Comparison of ENCODE assay signal across 20 cellular contexts in genomic region chr22:42281706-42282251, GRCh38. TPM values are rescaled to one million over a fixed set of nuclear protein-coding genes. Genes with fewer than 3 reads are reported as not detected.
A peak's percentile ranks its signal among the peaks of the same experiment; 100 is the strongest.
DNase-seq lines count a peak whose midpoint lies in the region; ATAC-seq, FAIRE-seq and TF ChIP-seq lines count a peak whose summit lies in the region.
"Had no signal": no experiment of that assay in that cellular context is flagged by ENCODE, and none has a peak within 500 bp of the region (broad histone marks: within the 10 kb centered on the region; RNA-seq: fewer than 3 reads in every experiment).

No MANE protein-coding gene starts in this region.

- no peak for ATAC-seq in Right ventricle myocardium inferior
- ATAC-seq in left cardiac atrium, result no peak
- ATAC-seq: left ventricle myocardium superior had no signal

- DNase-seq in Right ventricle myocardium inferior (ENCODE audit: missing footprints) (peak; percentile 5), left cardiac atrium (no peak), chondrocyte (ENCODE audit: low spot score) (peak; percentile 39), GM19239 (ENCODE audit: insufficient read length, low spot score) (no peak), NCI-H1048 (lab: John Stamatoyannopoulos, UW) (no peak), NCI-H187 treated with DMSO at 0.1 percent for 48 hours (lab: John Stamatoyannopoulos, UW) (no peak)
- no peak for DNase-seq in activated CD8-positive, alpha-beta memory T cell treated with anti-CD3 and anti-CD28 coated beads for 24 hours
- DNase-seq: ACHN; activated CD4-positive, alpha-beta T cell treated with anti-CD3 and anti-CD28 coated beads, Interleukin-2, amount 10 ng/mL, durations not matched to agents 24 days and 14 days; activated CD8-positive, alpha-beta memory T cell treated with anti-CD3 and anti-CD28 coated beads, Interleukin-2, amount 50 U/mL, for 48 hours; Kasumi-1; left ventricle myocardium superior; NCI-H526 treated with DMSO at 0.1 percent for 48 hours; stimulated activated CD4-positive, alpha-beta T cell treated with anti-CD3 and anti-CD28 coated beads, Interleukin-4, amount 100 ng/mL, for 1 hour; stomach had no signal

- peak overlapping the region; percentile 75 for H3K4me2 ChIP-seq in neural cell (ENCODE audit: low read length)

- no peaks in the 10 kb centered on the region for H3K9me3 Mint-ChIP-seq in chondrocyte (ENCODE audit: low read depth)
- H3K9me3 Mint-ChIP-seq: activated CD4-positive, alpha-beta T cell treated with anti-CD3 and anti-CD28 coated beads, Interleukin-2, amount 10 ng/mL, durations not matched to agents 24 days and 14 days had no signal

- TF ChIP-seq EP300 in neural cell (conservative IDR thresholded peaks at IDR 0.05; ENCODE audit: poor library complexity, severe bottlenecking), result no peak

- H3K79me2 ChIP-seq in neural cell (replicated peaks; ENCODE audit: insufficient read depth, low read length), result peaks cover 43% of the 10 kb centered on the region

- H3K4me1 Mint-ChIP-seq in chondrocyte (ENCODE audit: low read depth), result peaks cover 7% of the 10 kb centered on the region

- no peaks in the 10 kb centered on the region for H3K27me3 ChIP-seq in neural cell (ENCODE audit: insufficient read depth, low read depth, low read length)

- peaks cover 22% of the 10 kb centered on the region for H3K27me3 Mint-ChIP-seq in chondrocyte (ENCODE audit: low read depth)

- H2AFZ ChIP-seq in neural cell (ENCODE audit: low read depth, low read length), result no peak overlapping the region

- peak overlapping the region; percentile 97 for H3K9ac ChIP-seq in neural cell (ENCODE audit: low read length)

- TF ChIP-seq RAD21 in neural cell (conservative IDR thresholded peaks at IDR 0.05), result no peak

- no peaks in the 10 kb centered on the region for H3K9me3 ChIP-seq in neural cell (ENCODE audit: low read length)
- H3K9me3 ChIP-seq: stomach had no signal

- peak overlapping the region; percentile 99 for H3K27ac ChIP-seq in neural cell (ENCODE audit: low read length)
- H3K27ac ChIP-seq: stomach had no signal

- H3F3A ChIP-seq in neural cell (ENCODE audit: insufficient read depth, low read length, poor library complexity, severe bottlenecking), result peaks cover 12% of the 10 kb centered on the region

- H3K36me3 ChIP-seq in neural cell (ENCODE audit: insufficient read depth, low read length), result no peaks in the 10 kb centered on the region
- H3K36me3 ChIP-seq: stomach had no signal

- TF ChIP-seq CTCF in chondrocyte (IDR thresholded peaks at IDR 0.05), result no peak
- TF ChIP-seq CTCF in neural cell (IDR thresholded peaks at IDR 0.05; ENCODE audit: poor library complexity, severe bottlenecking), result no peak

- H3K36me3 Mint-ChIP-seq in chondrocyte (ENCODE audit: low read depth), result no peaks in the 10 kb centered on the region

- no peaks in the 10 kb centered on the region for H4K20me1 ChIP-seq in neural cell (ENCODE audit: insufficient read depth)

- intact Hi-C loops in Right ventricle myocardium inferior (cut with DNase I) (no loop called here), left cardiac atrium (cut with DNase I) (no loop called here)

- H3K9me2 ChIP-seq in neural cell (ENCODE audit: insufficient read depth, low read length), result no peaks in the 10 kb centered on the region

- no peak overlapping the region for H3K4me3 Mint-ChIP-seq in chondrocyte (ENCODE audit: unreplicated experiment)
- H3K4me3 Mint-ChIP-seq: activated CD4-positive, alpha-beta T cell treated with anti-CD3 and anti-CD28 coated beads, Interleukin-2, amount 10 ng/mL, durations not matched to agents 24 days and 14 days had no signal

- H3K4me3 ChIP-seq in neural cell (ENCODE audit: low read length), result peak overlapping the region; percentile 84
- H3K4me3 ChIP-seq: stomach had no signal

- no peak overlapping the region for H3K27ac Mint-ChIP-seq in chondrocyte (ENCODE audit: unreplicated experiment)
- H3K27ac Mint-ChIP-seq: activated CD4-positive, alpha-beta T cell treated with anti-CD3 and anti-CD28 coated beads, Interleukin-2, amount 10 ng/mL, durations not matched to agents 24 days and 14 days; progenitor cell of endocrine pancreas had no signal

- FAIRE-seq in GM19239 (lab: Jason Lieb, UNC), result no peak
- FAIRE-seq: endometrium, small intestine, urothelium cell line had no signal

TF ChIP-seq in neural cell, 6 proteins besides CTCF, POLR2A, EP300 and RAD21:
- TF ChIP-seq POLR2AphosphoS5 (IDR thresholded peaks at IDR 0.05) (no peak), SMC3 (conservative IDR thresholded peaks at IDR 0.05; ENCODE audit: poor library complexity) (no peak), EZH2 (IDR thresholded peaks at IDR 0.05; ENCODE audit: borderline replicate concordance, insufficient read depth, low read length, poor library complexity, severe bottlenecking) (no peak), REST (IDR thresholded peaks at IDR 0.05; ENCODE audit: borderline replicate concordance) (no peak), MXI1 (conservative IDR thresholded peaks at IDR 0.05; ENCODE audit: poor library complexity, severe bottlenecking) (no peak), TAF1 (IDR thresholded peaks at IDR 0.05; ENCODE audit: low read depth) (no peak)

RNA-seq across cellular contexts. Expression of gene TCF20, which starts 11.3 kb away (rescaled TPM):
- 16.7 TPM for total RNA-seq in Right ventricle myocardium inferior
- total RNA-seq in left cardiac atrium, result 10 to 100 TPM; 13.9 to 18.2 TPM
- total RNA-seq in chondrocyte, result 27.3 to 35.1 TPM (median 31.0 TPM) in 3 replicates
- 21.9 and 27.5 TPM in 2 replicates for polyA plus RNA-seq in neural cell
- 134 and 148 TPM in 2 replicates for polyA minus RNA-seq in neural cell

Comparison
In these comparisons a context has a peak if more than half of its experiments do, and no peak if none do; other contexts are left out.
1. DNase-seq: peak in Right ventricle myocardium inferior (single experiment) and chondrocyte (single experiment); none in left cardiac atrium (single experiment), GM19239 (single experiment), activated CD8-positive, alpha-beta memory T cell treated with anti-CD3 and anti-CD28 coated beads for 24 hours (single experiment), NCI-H1048 (single experiment) and NCI-H187 treated with DMSO at 0.1 percent for 48 hours (single experiment).